In genomic region chr7:38198356-38198755, GRCh38 we compare ENCODE assay signal across 14 cellular contexts. TPM values are rescaled to one million over a fixed set of nuclear protein-coding genes. Genes with fewer than 3 reads are reported as not detected.
A peak's percentile ranks its signal among the peaks of the same experiment; 100 is the strongest.
DNase-seq lines count a peak whose midpoint lies in the region; ATAC-seq and TF ChIP-seq lines count a peak whose summit lies in the region.
"Had no signal": no experiment of that assay in that cellular context is flagged by ENCODE, and none has a peak within 500 bp of the region (broad histone marks: within the 10 kb centered on the region; RNA-seq: fewer than 3 reads in every experiment).

No MANE protein-coding gene starts in this region.

- no peaks in the 10 kb centered on the region for H3K9me2 ChIP-seq in GM23248 (ENCODE audit: insufficient read depth)

- H3K27ac ChIP-seq in 22Rv1 (0 out of 2 replicates have a peak overlapping the region, but pooled peaks have one; percentile 66), GM23248 (peak overlapping the region; percentile 77), mesenchymal stem cell (ENCODE audit: low read length, poor library complexity, severe bottlenecking) (no peak overlapping the region)
- H3K27ac ChIP-seq: Peyer's patch had no signal

- H3K4me3 ChIP-seq in GM23248 (no peak overlapping the region), adipocyte (ENCODE audit: low read length) (no peak overlapping the region), mesenchymal stem cell (ENCODE audit: insufficient read depth in 1 of 2, low read depth in 1 of 2, low read length in 2 of 2) (no peak overlapping the region)
- H3K4me3 ChIP-seq: Peyer's patch had no signal

- in situ Hi-C loops in GM23248 (cut with MboI) = no loop called here

- no peaks in the 10 kb centered on the region for H4K20me1 ChIP-seq in GM23248 (ENCODE audit: insufficient read depth)

- H3K9ac ChIP-seq in GM23248 (no peak overlapping the region), adipocyte (ENCODE audit: low read length) (no peak overlapping the region), mesenchymal stem cell (ENCODE audit: low read length) (no peak overlapping the region)

- H3K27me3 ChIP-seq in GM23248 (replicated peaks; ENCODE audit: insufficient read depth) (no peaks in the 10 kb centered on the region), adipocyte (replicated peaks; ENCODE audit: control insufficient read depth, insufficient read depth, low read length) (no peaks in the 10 kb centered on the region), mesenchymal stem cell (ENCODE audit: control insufficient read depth in 1 of 2, insufficient read depth in 1 of 2, low read length in 2 of 2) (no peaks in the 10 kb centered on the region)
- H3K27me3 ChIP-seq: Peyer's patch had no signal

- no peaks in the 10 kb centered on the region for H3K36me3 ChIP-seq in GM23248 (ENCODE audit: low read depth)
- H3K36me3 ChIP-seq in adipocyte (ENCODE audit: control insufficient read depth, insufficient read depth, low read length, severe bottlenecking) = no peaks in the 10 kb centered on the region
- H3K36me3 ChIP-seq in mesenchymal stem cell (ENCODE audit: control insufficient read depth in 1 of 2, insufficient read depth in 2 of 2, low read depth in 1 of 2, low read length in 2 of 2) = peaks cover 0 to 6% of the 10 kb centered on the region in 2 experiments
- H3K36me3 ChIP-seq: Peyer's patch had no signal

- H2AFZ ChIP-seq in GM23248 (no peak overlapping the region), mesenchymal stem cell (ENCODE audit: low read depth, low read length) (no peak overlapping the region)

- H3K79me1 ChIP-seq in mesenchymal stem cell (replicated peaks; ENCODE audit: low read length, poor library complexity, severe bottlenecking) = peaks cover 15% of the 10 kb centered on the region

- H3K79me2 ChIP-seq in GM23248 (ENCODE audit: insufficient read depth) = peaks cover 84% of the 10 kb centered on the region

- H2BK5ac ChIP-seq in mesenchymal stem cell (ENCODE audit: low read depth, low read length, poor library complexity, severe bottlenecking) = no peak overlapping the region

- ATAC-seq in GM21619 (IDR thresholded peaks at IDR 0.05; ENCODE audit: unreplicated experiment) (no peak), GM18498 (IDR thresholded peaks at IDR 0.05; ENCODE audit: unreplicated experiment) (no peak), HG03521 (IDR thresholded peaks at IDR 0.05; ENCODE audit: unreplicated experiment) (no peak)

- peaks cover 35% of the 10 kb centered on the region for H3F3A ChIP-seq in GM23248 (ENCODE audit: insufficient read depth)

- H3K14ac ChIP-seq in mesenchymal stem cell (ENCODE audit: low read length in 2 of 2) = peak overlapping the region in 1 of 2 experiments; percentile 18

- H4K8ac ChIP-seq in mesenchymal stem cell (ENCODE audit: low read length) = peak overlapping the region; percentile 84

- H3K4me2 ChIP-seq in GM23248 (ENCODE audit: unreplicated experiment) = peak overlapping the region; percentile 39
- H3K4me2 ChIP-seq in mesenchymal stem cell (ENCODE audit: low read length, poor library complexity, severe bottlenecking) = no peak overlapping the region

- no peak overlapping the region for H2BK15ac ChIP-seq in mesenchymal stem cell (ENCODE audit: low read depth, poor library complexity, severe bottlenecking)

- H2BK12ac ChIP-seq in mesenchymal stem cell (ENCODE audit: low read length in 2 of 2) = peak overlapping the region in 1 of 2 experiments; percentile 6

- DNase-seq in GM23248 = peak; percentile 51
- DNase-seq in adipocyte (ENCODE audit: low read depth) = peak; percentile 24
- no peak for DNase-seq in mesenchymal stem cell
- DNase-seq in globus pallidus (ENCODE audit: low spot score) = no peak
- DNase-seq: C1 segment of cervical spinal cord; Kasumi-1; NCI-H1105; NCI-H2081; NK-92 treated with Interleukin-12 subunit alpha and Interleukin-12 subunit beta, amount 100 ng/mL, for 24 hours; Peyer's patch had no signal

- peak overlapping the region; percentile 2 to 28 for H3K18ac ChIP-seq in mesenchymal stem cell (ENCODE audit: low read depth in 1 of 2, low read length in 2 of 2)

- no peak overlapping the region for H2AK5ac ChIP-seq in mesenchymal stem cell (ENCODE audit: low read length, severe bottlenecking)

- H3K23ac ChIP-seq in mesenchymal stem cell (ENCODE audit: low read length in 2 of 2) = no peak overlapping the region

- H3K4me1 ChIP-seq in GM23248 (ENCODE audit: insufficient read depth) (peaks cover 33% of the 10 kb centered on the region), adipocyte (ENCODE audit: control insufficient read depth, insufficient read depth, low read length) (peaks cover 35% of the 10 kb centered on the region), mesenchymal stem cell (ENCODE audit: control insufficient read depth, insufficient read depth, low read depth, low read length) (peaks cover 12% of the 10 kb centered on the region)

- TF ChIP-seq CTCF in 22Rv1 (IDR thresholded peaks at IDR 0.05) = no peak

- H3K9me3 ChIP-seq in GM23248 (ENCODE audit: low read depth) (no peaks in the 10 kb centered on the region), adipocyte (ENCODE audit: control insufficient read depth, low read length) (no peaks in the 10 kb centered on the region), mesenchymal stem cell (ENCODE audit: control insufficient read depth, low read length) (no peaks in the 10 kb centered on the region)
- H3K9me3 ChIP-seq: Peyer's patch had no signal

- no peak overlapping the region for H4K91ac ChIP-seq in mesenchymal stem cell (ENCODE audit: low read length)

- no peak overlapping the region for H3K4ac ChIP-seq in mesenchymal stem cell (ENCODE audit: low read depth in 1 of 2, low read length in 2 of 2)

- H2BK120ac ChIP-seq in mesenchymal stem cell (ENCODE audit: low read depth, low read length) = no peak overlapping the region

RNA-seq across cellular contexts. Expression of gene STARD3NL, which starts 20.3 kb away (rescaled TPM):
- 44.8 and 68.1 TPM in 2 replicates for total RNA-seq in GM23248 (2014; rRNA removed; shearing (Covaris generic))
- 64.0 and 66.3 TPM in 2 replicates for polyA plus RNA-seq in GM23248 (2016; fragmentation: Nextera tagmentation; extraction: Ambion mirVana)
- polyA plus RNA-seq in mesenchymal stem cell (2013, experiment 1 of 2) = 55.4 TPM
- 57.5 TPM for polyA plus RNA-seq in mesenchymal stem cell (2013, experiment 2 of 2)

Comparison
In these comparisons a context has a peak if more than half of its experiments do, and no peak if none do; other contexts are left out.
1. DNase-seq: peak in GM23248 (single experiment) and adipocyte (single experiment); none in mesenchymal stem cell (single experiment) and globus pallidus (single experiment).